Comparison of ENCODE assay signal across 21 cellular contexts in the genomic region with DNA sequence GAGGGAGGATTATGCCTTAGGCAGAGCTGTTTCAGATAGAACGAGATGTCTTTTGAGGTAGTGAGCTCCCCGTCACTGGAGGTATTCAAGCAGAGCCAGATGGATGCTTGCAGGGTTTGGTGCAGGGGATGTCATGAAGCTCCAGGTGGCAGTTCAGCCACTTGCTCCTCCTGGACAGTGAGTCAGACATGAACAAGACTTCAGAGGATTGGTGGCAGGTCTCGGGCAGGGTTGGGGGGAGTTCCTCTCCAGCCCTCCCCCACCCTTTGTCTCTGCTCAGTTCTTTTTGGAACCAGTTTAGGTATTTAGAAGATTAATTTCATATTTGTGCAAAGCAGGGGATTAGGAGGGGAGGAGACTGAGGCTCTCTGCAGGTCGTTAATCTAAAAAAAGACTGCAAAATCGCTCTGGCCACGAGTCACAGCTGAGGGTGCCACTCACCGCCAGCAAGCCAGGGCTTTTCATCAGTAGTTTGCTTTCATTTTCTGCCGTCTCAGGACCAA. TPM values are rescaled to one million over a fixed set of nuclear protein-coding genes. Genes with fewer than 3 reads are reported as not detected.
A peak's percentile ranks its signal among the peaks of the same experiment; 100 is the strongest.
DNase-seq lines count a peak whose midpoint lies in the region; ATAC-seq, FAIRE-seq and TF ChIP-seq lines count a peak whose summit lies in the region.
"Had no signal": no experiment of that assay in that cellular context is flagged by ENCODE, and none has a peak within 500 bp of the region (broad histone marks: within the 10 kb centered on the region; RNA-seq: fewer than 3 reads in every experiment).

No MANE protein-coding gene starts in this region.

- H3K4me3 ChIP-seq in HepG2 (replicated peaks in 1 of 3; ENCODE audit: insufficient read depth in 1 of 3, low read depth in 2 of 3, low read length in 3 of 3): no peak overlapping the region; a peak in 1 of 6 replicates
- no peak overlapping the region for H3K4me3 ChIP-seq in right lobe of liver
- H3K4me3 ChIP-seq in coronary artery: peak overlapping the region; percentile 31
- H3K4me3 ChIP-seq: lower lobe of right lung, MG63, upper lobe of right lung had no signal

- TF ChIP-seq EP300 in HepG2 (IDR thresholded peaks at IDR 0.05; ENCODE audit: low read depth in 2 of 2, low read length in 2 of 2) (no peak), HepG2 (CRISPR knock-in tag; IDR thresholded peaks at IDR 0.05; ENCODE audit: borderline replicate concordance) (no peak)

- no peak for TF ChIP-seq RAD21 in HepG2 (CRISPR knock-in tag; IDR thresholded peaks at IDR 0.05)

- H3K9ac ChIP-seq in HepG2 (ENCODE audit: insufficient read depth, low read depth, low read length): no peak overlapping the region

- H3K4me1 ChIP-seq in HepG2 (ENCODE audit: insufficient read depth, low read length): no peaks in the 10 kb centered on the region
- no peaks in the 10 kb centered on the region for H3K4me1 ChIP-seq in right lobe of liver
- H3K4me1 ChIP-seq: lower lobe of right lung, upper lobe of right lung had no signal

- CTCF ChIA-PET in HepG2 (lab: Yijun Ruan, JAX; ENCODE audit: low intra/inter-chr PET ratio, low total read pairs): no interaction called here

- H4K20me1 ChIP-seq in HepG2 (ENCODE audit: insufficient read depth, low read length): 0 out of 2 replicates have a peak, but pooled peaks cover 2% of the 10 kb centered on the region

- H3K4me2 ChIP-seq in HepG2 (ENCODE audit: low read depth, low read length): peak overlapping the region; percentile 23; the same call in 1 of the 2 replicates

- H2AFZ ChIP-seq in HepG2 (ENCODE audit: low read length): no peak overlapping the region

- H3K79me2 ChIP-seq in HepG2 (ENCODE audit: insufficient read depth, low read length): no peaks in the 10 kb centered on the region

- in situ Hi-C loops in HepG2 (cut with HindIII; ENCODE audit: extremely low pct_ligation_motif_present, low pct_unique_long_range_greater_than_20kb): no loop called here

- H3K36me3 ChIP-seq in HepG2 (replicated peaks in 1 of 2; ENCODE audit: control insufficient read depth in 1 of 2, insufficient read depth in 2 of 2, low read length in 2 of 2) (no peaks in the 10 kb centered on the region), right lobe of liver (no peaks in the 10 kb centered on the region)
- H3K36me3 ChIP-seq: lower lobe of right lung, MG63, upper lobe of right lung had no signal

- intact Hi-C loops in HepG2 (cut with micrococcal nuclease; ENCODE audit: unreplicated experiment) (no loop called here), right lobe of liver (cut with DNase I) (no loop called here)

- no peak for TF ChIP-seq POLR2A in HepG2 (IDR thresholded peaks at IDR 0.05; ENCODE audit: insufficient read depth in 1 of 2, low read depth in 2 of 2, low read length in 2 of 2)
- TF ChIP-seq POLR2A in right lobe of liver (IDR thresholded peaks at IDR 0.05): no peak

- no TSS peak for BruUV-seq in HepG2 (replicated peaks; lab: Mats Ljungman, UMichigan)

- no peak for FAIRE-seq in HepG2 (lab: Jason Lieb, UNC)

- no peak for ATAC-seq in HepG2
- ATAC-seq in right lobe of liver: no peak
- ATAC-seq: lower lobe of right lung; natural killer cell; Right ventricle myocardium inferior; stimulated activated naive CD8-positive, alpha-beta T cell treated with anti-CD3 and anti-CD28 coated beads, Interleukin-15, amount 100 ng/mL, for 72 hours; upper lobe of right lung had no signal

- H3K27me3 ChIP-seq in HepG2 (ENCODE audit: control insufficient read depth in 1 of 2, insufficient read depth in 2 of 2, low read length in 2 of 2): peaks cover 1 to 21% of the 10 kb centered on the region in 2 experiments; a peak in 2 of 5 replicates
- H3K27me3 ChIP-seq in right lobe of liver: no peaks in the 10 kb centered on the region
- H3K27me3 ChIP-seq: MG63, upper lobe of right lung had no signal

- DNase-seq in HepG2 (ENCODE audit: low spot score) (no peak), right lobe of liver (no peak), NOMO-1 treated with DMSO at 0.1 percent for 48 hours (lab: John Stamatoyannopoulos, UW; ENCODE audit: unreplicated experiment) (peak; percentile 23), coronary artery (ENCODE audit: low spot score) (no peak), midbrain (lab: John Stamatoyannopoulos, UW) (no peak), SW 1271 (lab: John Stamatoyannopoulos, UW) (no peak)
- DNase-seq in central memory CD4-positive, alpha-beta T cell: no peak
- no peak for DNase-seq in activated effector memory CD4-positive, alpha-beta T cell treated with anti-CD3 and anti-CD28 coated beads, Interleukin-2, amount 50 U/mL, for 16 hours
- DNase-seq: activated CD4-positive, alpha-beta T cell treated with anti-CD3 and anti-CD28 coated beads for 1 hour; activated CD8-positive, alpha-beta memory T cell treated with anti-CD3 and anti-CD28 coated beads, Interleukin-2, amount 50 U/mL, for 4 hours; Caco-2; lower lobe of right lung; MG63; natural killer cell; NCI-H524; stimulated activated CD4-positive, alpha-beta T cell treated with anti-CD3 and anti-CD28 coated beads, Interleukin-15, amount 100 ng/mL, for 24 hours; stimulated activated naive CD8-positive, alpha-beta T cell treated with anti-CD3 and anti-CD28 coated beads, Interleukin-15, amount 100 ng/mL, for 72 hours; upper lobe of right lung had no signal

- 5% methylated on average over 6 of the region's 8 CpGs for WGBS in HepG2 (ENCODE audit: low lambda C conversion rate)
- 39% methylated on average over 5 of the region's 8 CpGs for WGBS in right lobe of liver (ENCODE audit: insufficient coverage, low coverage, low lambda C conversion rate, missing lambda C conversion rate)

- H3K27ac ChIP-seq in HepG2 (ENCODE audit: extremely low read length, insufficient read depth, low read length) (no peak overlapping the region), right lobe of liver (no peak overlapping the region), coronary artery (no peak overlapping the region)
- H3K27ac ChIP-seq: epithelial cell of prostate, lower lobe of right lung, upper lobe of right lung had no signal

- no peak for TF ChIP-seq CTCF in HepG2 (CRISPR knock-in tag; IDR thresholded peaks at IDR 0.05)
- no peak for TF ChIP-seq CTCF in right lobe of liver (IDR thresholded peaks at IDR 0.05)
- TF ChIP-seq CTCF in coronary artery (IDR thresholded peaks at IDR 0.05): no peak

- POLR2A ChIA-PET in HepG2 (lab: Yijun Ruan, JAX): no interaction called here

- no peaks in the 10 kb centered on the region for H3K9me3 ChIP-seq in HepG2 (ENCODE audit: low read length)
- no peaks in the 10 kb centered on the region for H3K9me3 ChIP-seq in right lobe of liver
- H3K9me3 ChIP-seq: Caco-2, lower lobe of right lung, MG63, upper lobe of right lung had no signal

TF ChIP-seq in HepG2, 621 proteins besides CTCF, POLR2A, EP300 and RAD21:
- TF ChIP-seq, protein P1, sequence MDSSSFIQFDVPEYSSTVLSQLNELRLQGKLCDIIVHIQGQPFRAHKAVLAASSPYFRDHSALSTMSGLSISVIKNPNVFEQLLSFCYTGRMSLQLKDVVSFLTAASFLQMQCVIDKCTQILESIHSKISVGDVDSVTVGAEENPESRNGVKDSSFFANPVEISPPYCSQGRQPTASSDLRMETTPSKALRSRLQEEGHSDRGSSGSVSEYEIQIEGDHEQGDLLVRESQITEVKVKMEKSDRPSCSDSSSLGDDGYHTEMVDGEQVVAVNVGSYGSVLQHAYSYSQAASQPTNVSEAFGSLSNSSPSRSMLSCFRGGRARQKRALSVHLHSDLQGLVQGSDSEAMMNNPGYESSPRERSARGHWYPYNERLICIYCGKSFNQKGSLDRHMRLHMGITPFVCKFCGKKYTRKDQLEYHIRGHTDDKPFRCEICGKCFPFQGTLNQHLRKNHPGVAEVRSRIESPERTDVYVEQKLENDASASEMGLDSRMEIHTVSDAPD (CRISPR knock-in tag; IDR thresholded peaks at IDR 0.05): no peak
- TF ChIP-seq FOSL1 (CRISPR knock-in tag; IDR thresholded peaks at IDR 0.05; ENCODE audit: borderline replicate concordance) (no peak), ZNF720 (CRISPR knock-in tag; IDR thresholded peaks at IDR 0.05) (no peak), NR2F2 (IDR thresholded peaks at IDR 0.05; ENCODE audit: borderline replicate concordance, low read depth) (no peak)
- TF ChIP-seq, protein P2, sequence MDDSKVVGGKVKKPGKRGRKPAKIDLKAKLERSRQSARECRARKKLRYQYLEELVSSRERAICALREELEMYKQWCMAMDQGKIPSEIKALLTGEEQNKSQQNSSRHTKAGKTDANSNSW (CRISPR knock-in tag; IDR thresholded peaks at IDR 0.05; ENCODE audit: borderline replicate concordance): no peak
TF ChIP-seq in HepG2: peak in this region for 0.

RNA-seq across cellular contexts. Expression of a gene that starts 21.5 kb away (rescaled TPM):
- not detected in 2 replicates for total RNA-seq in HepG2 (2016; rRNA removed; fragmentation: Illumina TruSeq; extraction: Trizol)
- total RNA-seq in HepG2 (2016; cell fraction: cytosol; rRNA removed; fragmentation: Illumina TruSeq; extraction: Trizol; ENCODE audit: low read depth): not detected in 2 replicates
- not detected in 2 replicates for total RNA-seq in HepG2 (2016; cell fraction: insoluble cytoplasmic fraction; rRNA removed; fragmentation: Illumina TruSeq; extraction: Trizol)
- total RNA-seq in HepG2 (2016; cell fraction: membrane; rRNA removed; fragmentation: Illumina TruSeq; extraction: Trizol): not detected in 2 replicates
- total RNA-seq in HepG2 (2016; cell fraction: nucleus; rRNA removed; fragmentation: Illumina TruSeq; extraction: Trizol): not detected in 2 replicates
- 0.16 TPM in 1 of 2 replicates, not detected in the other for polyA plus RNA-seq in HepG2 (2011; rRNA removed)
- not detected in 2 replicates for polyA plus RNA-seq in HepG2 (2011; cell fraction: cytosol; rRNA removed)
- polyA plus RNA-seq in HepG2 (2011; cell fraction: nucleus; rRNA removed): not detected in 2 replicates
- not detected in 2 replicates for polyA plus RNA-seq in HepG2 (2012)
- not detected in 2 replicates for polyA plus RNA-seq in HepG2 (2016; cell fraction: cytosol; fragmentation: Illumina TruSeq; extraction: Trizol; ENCODE audit: low read depth)
- polyA plus RNA-seq in HepG2 (2016; cell fraction: insoluble cytoplasmic fraction; fragmentation: Illumina TruSeq; extraction: Trizol; ENCODE audit: low read depth): not detected in 2 replicates
- polyA plus RNA-seq in HepG2 (2016; cell fraction: membrane; fragmentation: Illumina TruSeq; extraction: Trizol; ENCODE audit: low read depth): not detected in 2 replicates
- not detected in 2 replicates for polyA plus RNA-seq in HepG2 (2016; cell fraction: nucleus; fragmentation: Illumina TruSeq; extraction: Trizol; ENCODE audit: insufficient read depth, low read depth)
- not detected in 2 replicates for polyA minus RNA-seq in HepG2 (2011; rRNA and poly(A)+ RNA removed; ENCODE audit: low replicate concordance)
- not detected in 2 replicates for polyA minus RNA-seq in HepG2 (2011; cell fraction: cytosol; rRNA and poly(A)+ RNA removed)
- not detected in 2 replicates for polyA minus RNA-seq in HepG2 (2011; cell fraction: nucleus; rRNA and poly(A)+ RNA removed)
- total RNA-seq in right lobe of liver: not detected
- total RNA-seq: Caco-2, lower lobe of right lung, natural killer cell, progenitor cell of endocrine pancreas, Right ventricle myocardium inferior, upper lobe of right lung had no signal
